9 cellular contexts compared by ENCODE assay signal in the genomic region with DNA sequence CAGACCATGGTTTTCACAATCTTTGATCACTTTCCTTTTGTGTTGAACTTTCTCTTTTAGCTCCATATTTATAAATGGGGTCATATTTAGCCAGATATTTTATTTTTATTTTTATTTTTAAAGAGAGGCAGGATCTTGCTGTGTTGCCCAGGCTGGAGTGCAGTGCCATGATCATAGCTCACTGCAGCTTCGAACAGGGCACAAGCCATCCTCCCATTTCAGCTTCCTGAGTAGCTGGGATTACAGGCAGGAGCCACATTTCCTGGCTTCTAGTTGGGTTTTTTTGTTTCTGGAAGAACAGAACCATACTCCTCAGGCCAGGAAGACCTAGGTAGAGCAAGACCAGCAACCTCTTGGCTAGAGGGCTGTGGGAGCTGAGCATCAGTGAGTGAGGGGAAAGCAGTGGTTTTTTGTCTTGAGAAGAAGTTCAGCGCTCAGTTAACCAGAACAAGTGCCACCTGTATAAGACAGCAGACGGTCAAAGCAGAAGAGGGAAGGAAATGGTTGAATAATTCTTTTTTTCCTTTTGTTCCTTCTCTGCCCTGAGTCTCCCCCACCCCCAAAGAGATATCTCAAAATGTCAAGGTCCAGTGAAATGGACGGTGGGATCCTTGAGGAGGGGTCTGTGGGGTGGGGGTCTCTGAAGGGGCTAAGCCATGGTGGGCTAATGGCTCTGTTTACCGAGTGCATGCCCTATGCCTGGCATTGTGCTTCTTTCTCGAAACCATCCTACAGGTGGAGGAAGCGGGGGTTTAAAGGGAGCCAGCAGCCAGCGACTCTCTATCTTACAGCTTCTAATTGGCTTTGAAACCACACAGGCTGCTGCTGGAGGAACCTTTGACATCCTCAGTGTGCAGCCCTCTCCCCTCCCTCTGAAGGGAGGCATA.
DNase-seq lines count a peak whose midpoint lies in the region; ATAC-seq and TF ChIP-seq lines count a peak whose summit lies in the region.
"Had no signal": no experiment of that assay in that cellular context is flagged by ENCODE, and none has a peak within 500 bp of the region (broad histone marks: within the 10 kb centered on the region; RNA-seq: fewer than 3 reads in every experiment).

No MANE protein-coding gene starts in this region.

- peak overlapping the region; percentile 76 for H3K27ac Mint-ChIP-seq in activated T-helper 1 cell treated with anti-CD3 and anti-CD28 coated beads, Interleukin-12 subunit alpha, Interleukin-12 subunit beta, Interleukin-2, Interleukin-4 antibody, amounts not matched to agents 30 ng/mL and 10 ng/mL and 1 ng/mL, durations not matched to agents 14 hours and 24 hours and 36 hours
- no peak overlapping the region for H3K27ac Mint-ChIP-seq in endodermal cell

- CTCF ChIA-PET in mammary epithelial cell (lab: Charles Lee; ENCODE audit: low non-redundant PET): no interaction called here

- no peaks in the 10 kb centered on the region for H3K79me2 ChIP-seq in mammary epithelial cell (ENCODE audit: insufficient read depth, low read length)

- H3K9me3 ChIP-seq in prostate gland (no peaks in the 10 kb centered on the region), endodermal cell (ENCODE audit: control insufficient read depth, low read length) (no peaks in the 10 kb centered on the region), mammary epithelial cell (replicated peaks; ENCODE audit: insufficient read depth, low read length) (no peaks in the 10 kb centered on the region)
- H3K9me3 ChIP-seq: right atrium auricular region, SK-N-SH had no signal

- no peak overlapping the region for H3K4me3 ChIP-seq in GM06990 (replicated peaks; ENCODE audit: low read depth, low read length)
- no peak overlapping the region for H3K4me3 ChIP-seq in prostate gland
- H3K4me3 ChIP-seq in endodermal cell (ENCODE audit: low read length): no peak overlapping the region
- H3K4me3 ChIP-seq in mammary epithelial cell (replicated peaks in 1 of 3; ENCODE audit: insufficient read depth in 1 of 3, low read depth in 2 of 3, low read length in 3 of 3): no peak overlapping the region
- H3K4me3 ChIP-seq: right atrium auricular region had no signal

- TF ChIP-seq CTCF in GM06990 (IDR thresholded peaks at IDR 0.05; ENCODE audit: insufficient read depth, low read length, poor library complexity, severe bottlenecking): no peak
- TF ChIP-seq CTCF in prostate gland (IDR thresholded peaks at IDR 0.05): no peak
- no peak for TF ChIP-seq CTCF in endodermal cell (conservative IDR thresholded peaks at IDR 0.05)
- TF ChIP-seq CTCF in mammary epithelial cell (conservative IDR thresholded peaks at IDR 0.05 in 1 of 2, IDR thresholded peaks at IDR 0.05 in 1 of 2; ENCODE audit: extremely low read depth in 1 of 2, insufficient read depth in 1 of 2, low read depth in 1 of 2, low read length in 2 of 2): no peak

- peaks cover 19% of the 10 kb centered on the region for H3K36me3 Mint-ChIP-seq in activated T-helper 1 cell treated with anti-CD3 and anti-CD28 coated beads, Interleukin-12 subunit alpha, Interleukin-12 subunit beta, Interleukin-2, Interleukin-4 antibody, amounts not matched to agents 30 ng/mL and 10 ng/mL and 1 ng/mL, durations not matched to agents 14 hours and 24 hours and 36 hours (ENCODE audit: low read depth)
- H3K36me3 Mint-ChIP-seq in endodermal cell (ENCODE audit: low read depth): no peaks in the 10 kb centered on the region

- DNase-seq in GM06990 (ENCODE audit: extremely low read depth, insufficient read length) (peak; percentile 69), prostate gland (ENCODE audit: low spot score) (no peak), endodermal cell (no peak), mammary epithelial cell (no peak)
- DNase-seq in activated T-helper 1 cell treated with anti-CD3 and anti-CD28 coated beads, Interleukin-12 subunit alpha, Interleukin-12 subunit beta, Interleukin-2, Interleukin-4 antibody, amounts not matched to agents 30 ng/mL and 10 ng/mL and 1 ng/mL, durations not matched to agents 14 hours and 24 hours and 36 hours (ENCODE audit: low spot score): no peak
- DNase-seq: SK-N-SH had no signal

- H3K9me3 Mint-ChIP-seq in activated T-helper 1 cell treated with anti-CD3 and anti-CD28 coated beads, Interleukin-12 subunit alpha, Interleukin-12 subunit beta, Interleukin-2, Interleukin-4 antibody, amounts not matched to agents 30 ng/mL and 10 ng/mL and 1 ng/mL, durations not matched to agents 14 hours and 24 hours and 36 hours: no peaks in the 10 kb centered on the region
- no peaks in the 10 kb centered on the region for H3K9me3 Mint-ChIP-seq in endodermal cell

- H3K36me3 ChIP-seq in GM06990 (ENCODE audit: control insufficient read depth, insufficient read depth, low read length): no peaks in the 10 kb centered on the region
- H3K36me3 ChIP-seq in prostate gland: no peaks in the 10 kb centered on the region
- H3K36me3 ChIP-seq in endodermal cell (ENCODE audit: control insufficient read depth, insufficient read depth, low read length): no peaks in the 10 kb centered on the region
- no peaks in the 10 kb centered on the region for H3K36me3 ChIP-seq in mammary epithelial cell (ENCODE audit: insufficient read depth, low read length)
- H3K36me3 ChIP-seq: right atrium auricular region had no signal

- ATAC-seq in GM21723 (IDR thresholded peaks at IDR 0.05; ENCODE audit: unreplicated experiment) (peak; percentile 65), HG03095 (IDR thresholded peaks at IDR 0.05; ENCODE audit: unreplicated experiment) (no peak)

- no TSS peak for BruUV-seq in mammary epithelial cell (replicated peaks; lab: Mats Ljungman, UMichigan)

- H3K4me3 Mint-ChIP-seq in activated T-helper 1 cell treated with anti-CD3 and anti-CD28 coated beads, Interleukin-12 subunit alpha, Interleukin-12 subunit beta, Interleukin-2, Interleukin-4 antibody, amounts not matched to agents 30 ng/mL and 10 ng/mL and 1 ng/mL, durations not matched to agents 14 hours and 24 hours and 36 hours: peak overlapping the region; percentile 38
- H3K4me3 Mint-ChIP-seq in endodermal cell: no peak overlapping the region

- peaks cover 71% of the 10 kb centered on the region for H3K4me1 Mint-ChIP-seq in activated T-helper 1 cell treated with anti-CD3 and anti-CD28 coated beads, Interleukin-12 subunit alpha, Interleukin-12 subunit beta, Interleukin-2, Interleukin-4 antibody, amounts not matched to agents 30 ng/mL and 10 ng/mL and 1 ng/mL, durations not matched to agents 14 hours and 24 hours and 36 hours (ENCODE audit: low read depth)
- peaks cover 48% of the 10 kb centered on the region for H3K4me1 Mint-ChIP-seq in endodermal cell

- H4K20me1 ChIP-seq in mammary epithelial cell (ENCODE audit: insufficient read depth, low read length): no peaks in the 10 kb centered on the region

- H3K27ac ChIP-seq in prostate gland (peak overlapping the region; percentile 77 to 88), endodermal cell (ENCODE audit: low read depth, low read length) (no peak overlapping the region), mammary epithelial cell (ENCODE audit: insufficient read depth, low read depth, low read length) (no peak overlapping the region)
- H3K27ac ChIP-seq: right atrium auricular region had no signal

- in situ Hi-C loops in mammary epithelial cell (cut with MboI; ENCODE audit: low sequenced_read_pairs in 2 of 2): no loop called here

- 93% methylated on average over 8 of the region's 8 CpGs for WGBS in prostate gland
- WGBS in endodermal cell (ENCODE audit: insufficient coverage in 1 of 2, insufficient read length in 1 of 2), 2 experiments: 84 to 88% methylated on average over 5 to 8 of the region's 8 CpGs
- 67% methylated on average over 3 of the region's 8 CpGs for WGBS in mammary epithelial cell (ENCODE audit: low coverage, missing lambda C conversion rate)

- H3K27me3 Mint-ChIP-seq in activated T-helper 1 cell treated with anti-CD3 and anti-CD28 coated beads, Interleukin-12 subunit alpha, Interleukin-12 subunit beta, Interleukin-2, Interleukin-4 antibody, amounts not matched to agents 30 ng/mL and 10 ng/mL and 1 ng/mL, durations not matched to agents 14 hours and 24 hours and 36 hours (ENCODE audit: insufficient read depth): no peaks in the 10 kb centered on the region
- H3K27me3 Mint-ChIP-seq in endodermal cell (ENCODE audit: insufficient read depth): no peaks in the 10 kb centered on the region

- TF ChIP-seq POLR2A in prostate gland (IDR thresholded peaks at IDR 0.05): no peak

- H3K9ac ChIP-seq in endodermal cell (ENCODE audit: extremely low read depth, low read length, poor library complexity, severe bottlenecking): no peak overlapping the region
- no peak overlapping the region for H3K9ac ChIP-seq in mammary epithelial cell (ENCODE audit: insufficient read depth, low read length)
- H3K9ac ChIP-seq: SK-N-SH had no signal

- intact Hi-C loops in activated T-helper 1 cell treated with anti-CD3 and anti-CD28 coated beads, Interleukin-12 subunit alpha, Interleukin-12 subunit beta, Interleukin-2, Interleukin-4 antibody, amounts not matched to agents 30 ng/mL and 10 ng/mL and 1 ng/mL, durations not matched to agents 14 hours and 24 hours and 36 hours (cut with micrococcal nuclease): loop anchor here (1.0 kb wide), 1 partner anchor 9 kb away; no protein-coding TSS in a partner anchor
- intact Hi-C loops in prostate gland (cut with DNase I): no loop called here
- intact Hi-C loops in mammary epithelial cell (cut with micrococcal nuclease): no loop called here

- H3K4me1 ChIP-seq in prostate gland (replicated peaks) (peaks cover 32% of the 10 kb centered on the region), endodermal cell (ENCODE audit: control insufficient read depth, insufficient read depth, low read length) (peaks cover 10% of the 10 kb centered on the region), mammary epithelial cell (ENCODE audit: insufficient read depth, low read length) (no peaks in the 10 kb centered on the region)

- H2AFZ ChIP-seq in mammary epithelial cell (ENCODE audit: low read depth, low read length): no peak overlapping the region

- no peak overlapping the region for H3K4me2 ChIP-seq in mammary epithelial cell (ENCODE audit: insufficient read depth, low read depth, low read length)
- H3K4me2 ChIP-seq: SK-N-SH had no signal

- dilution Hi-C loops in mammary epithelial cell (cut with HindIII; ENCODE audit: low sequenced_read_pairs): no loop called here

- H3K27me3 ChIP-seq in GM06990 (replicated peaks; ENCODE audit: control insufficient read depth, insufficient read depth, low read length) (no peaks in the 10 kb centered on the region), prostate gland (replicated peaks; ENCODE audit: insufficient read depth) (no peaks in the 10 kb centered on the region), endodermal cell (ENCODE audit: control insufficient read depth, insufficient read depth, low read length, poor library complexity, severe bottlenecking) (no peaks in the 10 kb centered on the region), mammary epithelial cell (ENCODE audit: insufficient read depth, low read length) (no peaks in the 10 kb centered on the region)
- H3K27me3 ChIP-seq: right atrium auricular region had no signal

Comparison
In these comparisons a context has a peak if more than half of its experiments do, and no peak if none do; other contexts are left out.
1. H3K27ac ChIP-seq: peak in prostate gland (2 of 2); none in endodermal cell (single experiment) and mammary epithelial cell (single experiment).